In genomic region chr5:107542831-107543231, GRCh38 we compare ENCODE assay signal across 9 cellular contexts.
DNase-seq lines count a peak whose midpoint lies in the region; ATAC-seq and TF ChIP-seq lines count a peak whose summit lies in the region.
"Had no signal": no experiment of that assay in that cellular context is flagged by ENCODE, and none has a peak within 500 bp of the region (broad histone marks: within the 10 kb centered on the region; RNA-seq: fewer than 3 reads in every experiment).

No MANE protein-coding gene starts in this region.

- no peak overlapping the region for H3K9ac ChIP-seq in OCI-LY1 (ENCODE audit: low read length)
- H3K9ac ChIP-seq in neural progenitor cell = no peak overlapping the region

- H3K4me3 Mint-ChIP-seq in neural progenitor cell = no peak overlapping the region

- no peaks in the 10 kb centered on the region for H3K27me3 Mint-ChIP-seq in neural progenitor cell (ENCODE audit: insufficient read depth, low read depth)

- H3K4me1 ChIP-seq in OCI-LY1 (ENCODE audit: insufficient read depth, low read length, severe bottlenecking) (peaks cover 91% of the 10 kb centered on the region), neural progenitor cell (peaks cover 70% of the 10 kb centered on the region)

- H3K79me2 ChIP-seq in OCI-LY1 (ENCODE audit: insufficient read depth, low read length) (no peaks in the 10 kb centered on the region), neural progenitor cell (ENCODE audit: low read depth) (peaks cover 100% of the 10 kb centered on the region)

- H3K27ac Mint-ChIP-seq in neural progenitor cell = peak overlapping the region; percentile 72

- H3K4me2 ChIP-seq in OCI-LY1 (ENCODE audit: low read length) (no peak overlapping the region; the same call in 1 of the 2 replicates), neural progenitor cell (no peak overlapping the region)

- peaks cover 77% of the 10 kb centered on the region for H3K4me1 Mint-ChIP-seq in neural progenitor cell

- DNase-seq in AG09319 (ENCODE audit: extremely low read depth, low read depth) = peak; percentile 46
- DNase-seq in fibroblast of gingiva (ENCODE audit: low read depth) = peak; percentile 94
- DNase-seq in neural progenitor cell (ENCODE audit: low spot score) = no peak
- no peak for DNase-seq in activated CD4-positive, CD25-positive, alpha-beta regulatory T cell (lab: John Stamatoyannopoulos, UW)
- no peak for DNase-seq in NOMO-1 treated with dmso at 0.1 percent for 144 hours (lab: John Stamatoyannopoulos, UW; ENCODE audit: unreplicated experiment)

- no peaks in the 10 kb centered on the region for H3K9me2 ChIP-seq in OCI-LY1 (ENCODE audit: low read depth, low read length)

- no peaks in the 10 kb centered on the region for H3K36me3 ChIP-seq in OCI-LY1 (ENCODE audit: insufficient read depth, low read length)
- no peaks in the 10 kb centered on the region for H3K36me3 ChIP-seq in neural progenitor cell

- no peaks in the 10 kb centered on the region for H4K20me1 ChIP-seq in OCI-LY1 (ENCODE audit: insufficient read depth, low read length)
- H4K20me1 ChIP-seq in neural progenitor cell (ENCODE audit: low read depth) = peaks cover 100% of the 10 kb centered on the region

- ATAC-seq in HG03520 (IDR thresholded peaks at IDR 0.05; ENCODE audit: unreplicated experiment) (no peak), GM18511 (IDR thresholded peaks at IDR 0.05; ENCODE audit: unreplicated experiment) (no peak)

- H3K36me3 Mint-ChIP-seq in neural progenitor cell = peaks cover 7% of the 10 kb centered on the region
- H3K36me3 Mint-ChIP-seq: brain had no signal

- H3K9me3 ChIP-seq in OCI-LY1 (ENCODE audit: low read length) (no peaks in the 10 kb centered on the region), neural progenitor cell (ENCODE audit: low read depth) (no peaks in the 10 kb centered on the region)

- H3K9me3 Mint-ChIP-seq in neural progenitor cell = no peaks in the 10 kb centered on the region
- H3K9me3 Mint-ChIP-seq: brain had no signal

- no peaks in the 10 kb centered on the region for H3F3A ChIP-seq in OCI-LY1 (ENCODE audit: insufficient read depth, low read length)
- peaks cover 54% of the 10 kb centered on the region for H3F3A ChIP-seq in neural progenitor cell (ENCODE audit: low read depth)

- peak overlapping the region; percentile 15 for H3K27ac ChIP-seq in OCI-LY1 (ENCODE audit: low read depth, low read length, poor library complexity, severe bottlenecking)
- peak overlapping the region; percentile 14 for H3K27ac ChIP-seq in neural progenitor cell

- H3K27me3 ChIP-seq in OCI-LY1 (ENCODE audit: insufficient read depth, low read length) (no peaks in the 10 kb centered on the region), neural progenitor cell (no peaks in the 10 kb centered on the region)

- TF ChIP-seq CTCF in AG09319 (IDR thresholded peaks at IDR 0.05; ENCODE audit: low read depth, low read length) (no peak), OCI-LY1 (IDR thresholded peaks at IDR 0.05; ENCODE audit: low read length) (no peak), neural progenitor cell (IDR thresholded peaks at IDR 0.05) (no peak)

- H3K4me3 ChIP-seq in OCI-LY1 (ENCODE audit: low read depth, low read length, poor library complexity, severe bottlenecking) (no peak overlapping the region), neural progenitor cell (no peak overlapping the region)

- no peak overlapping the region for H2AFZ ChIP-seq in OCI-LY1 (ENCODE audit: low read length)
- no peak overlapping the region for H2AFZ ChIP-seq in neural progenitor cell (replicated peaks)

Comparison
In these comparisons a context has a peak if more than half of its experiments do, and no peak if none do; other contexts are left out.
1. DNase-seq: peak in AG09319 (single experiment) and fibroblast of gingiva (single experiment); none in neural progenitor cell (single experiment), activated CD4-positive, CD25-positive, alpha-beta regulatory T cell (0 of 4) and NOMO-1 treated with dmso at 0.1 percent for 144 hours (single experiment).